23 cellular contexts compared by ENCODE assay signal in genomic region chr1:31614538-31615005, GRCh38. TPM values are rescaled to one million over a fixed set of nuclear protein-coding genes. Genes with fewer than 3 reads are reported as not detected.
DNase-seq lines count a peak whose midpoint lies in the region; FAIRE-seq and TF ChIP-seq lines count a peak whose summit lies in the region.
"Had no signal": no experiment of that assay in that cellular context is flagged by ENCODE, and none has a peak within 500 bp of the region (broad histone marks: within the 10 kb centered on the region; RNA-seq: fewer than 3 reads in every experiment).

No MANE protein-coding gene starts in this region.

- H2BK120ac ChIP-seq in H1 (replicated peaks; ENCODE audit: low read depth, low read length), result no peak overlapping the region

- peak overlapping the region; percentile 53; the same call in 1 of the 2 replicates for H2BK12ac ChIP-seq in H1 (ENCODE audit: low read depth, low read length)

- no peak overlapping the region for H2BK20ac ChIP-seq in H1 (ENCODE audit: low read length)

- H2BK15ac ChIP-seq in H1 (ENCODE audit: low read length), result no peak overlapping the region

- no peaks in the 10 kb centered on the region for H3K79me2 ChIP-seq in H1 (ENCODE audit: control insufficient read depth in 1 of 2, insufficient read depth in 2 of 2, low read length in 2 of 2)

- TF ChIP-seq EP300 in H1 (IDR thresholded peaks at IDR 0.05; ENCODE audit: borderline replicate concordance in 1 of 2, low read depth in 2 of 2, low read length in 2 of 2), result no peak

- TF ChIP-seq POLR2A in H1 (IDR thresholded peaks at IDR 0.05; ENCODE audit: control extremely low read depth in 1 of 2, low read depth in 2 of 2, low read length in 2 of 2), result no peak

- H4K91ac ChIP-seq in H1 (replicated peaks; ENCODE audit: insufficient read length, low read length), result no peak overlapping the region

- H3K36me3 ChIP-seq in H1 (ENCODE audit: control insufficient read depth in 2 of 4, insufficient read depth in 4 of 4, low read length in 3 of 4), result no peaks in the 10 kb centered on the region
- H3K36me3 ChIP-seq: Peyer's patch had no signal

- peaks cover 8% of the 10 kb centered on the region; the same call in 1 of the 2 replicates for H3K23me2 ChIP-seq in H1 (ENCODE audit: low read depth, low read length)

- TF ChIP-seq RAD21 in H1 (IDR thresholded peaks at IDR 0.05 in 1 of 2, conservative IDR thresholded peaks at IDR 0.05 in 1 of 2; ENCODE audit: low read depth in 2 of 2, low read length in 2 of 2), result no peak

- FAIRE-seq in H1 (lab: Jason Lieb, UNC), result no peak
- FAIRE-seq: D721Med, G401.6, HTR-8/SVneo had no signal

- H3K4me3 ChIP-seq in H1 (ENCODE audit: extremely low read depth in 1 of 4, insufficient read depth in 2 of 4, low read depth in 3 of 4, low read length in 4 of 4), result no peak overlapping the region
- H3K4me3 ChIP-seq: GM23248, Peyer's patch, SK-N-MC had no signal

- no peaks in the 10 kb centered on the region for H3K79me1 ChIP-seq in H1 (ENCODE audit: low read depth, low read length)

- no peak overlapping the region for H3K9ac ChIP-seq in H1 (replicated peaks in 1 of 4; ENCODE audit: extremely low read depth in 1 of 4, low read depth in 3 of 4, low read length in 3 of 4)
- H3K9ac ChIP-seq: GM23248 had no signal

- H2AK5ac ChIP-seq in H1 (ENCODE audit: low read depth, low read length), result no peak overlapping the region

- no peaks in the 10 kb centered on the region for H3K9me3 ChIP-seq in H1 (ENCODE audit: insufficient read depth in 2 of 2, low read depth in 1 of 2, low read length in 1 of 2)
- H3K9me3 ChIP-seq: Peyer's patch had no signal

- no peak overlapping the region for H3K18ac ChIP-seq in H1 (ENCODE audit: extremely low read depth, low read length)

- H3K23ac ChIP-seq in H1 (ENCODE audit: insufficient read length), result no peak overlapping the region

- TF ChIP-seq CTCF in H1 (IDR thresholded peaks at IDR 0.05; ENCODE audit: control extremely low read depth in 1 of 3, insufficient read depth in 1 of 3, low read depth in 1 of 3, low read length in 3 of 3), result no peak

- no peak overlapping the region for H3K56ac ChIP-seq in H1 (replicated peaks; ENCODE audit: insufficient read length, low read depth, low read length)

- CTCF ChIA-PET in H1 (lab: Charles Lee; ENCODE audit: partially characterized antibody), result interaction anchor here (0.8 to 2.2 kb wide), 4 partner anchors 9 to 79 kb away, joined by 3 to 7 read pairs (median 4); no protein-coding TSS in a partner anchor

- no peak overlapping the region for H3K4me2 ChIP-seq in H1 (ENCODE audit: insufficient read depth in 1 of 2, low read depth in 2 of 2, low read length in 2 of 2)

- no peak overlapping the region for H3K27ac ChIP-seq in H1 (ENCODE audit: low read depth, low read length)
- H3K27ac ChIP-seq: GM23248, HL-60, Peyer's patch, SK-N-MC had no signal

- no peak overlapping the region for H3K14ac ChIP-seq in H1 (ENCODE audit: insufficient read length)

- WGBS in H1 (ENCODE audit: extremely low coverage in 1 of 2, insufficient coverage in 1 of 2, insufficient read length in 1 of 2, insufficient replicate concordance in 2 of 2, low coverage in 1 of 2, low lambda C conversion rate in 2 of 2, missing lambda C conversion rate in 1 of 2), 2 experiments, result 85% methylated on average over 6 of the region's 6 CpGs; no CpG with 5 or more reads in 1 of the 2 experiments

- no peak overlapping the region for H3K4ac ChIP-seq in H1 (replicated peaks; ENCODE audit: insufficient read length, low read depth, low read length)

- peak overlapping the region; percentile 59; the same call in 1 of the 2 replicates for H4K8ac ChIP-seq in H1 (ENCODE audit: extremely low read depth, insufficient read depth, low read length)

- POLR2A ChIA-PET in H1 (lab: Charles Lee; ENCODE audit: partially characterized antibody), result interaction anchor here (1.0 to 1.7 kb wide), 2 partner anchors 14 to 30 kb away, joined by 4 to 6 read pairs; partner anchors contain the start of gene PEF1

- intact Hi-C loops in posterior vena cava (cut with DNase I), result loop anchor here in 1 of 2 donors (10.0 kb wide), 1 partner anchor 50 kb away; no protein-coding TSS in a partner anchor

- peaks cover 2 to 11% (median 7%) of the 10 kb centered on the region in 4 experiments; a peak in 5 of 7 replicates for H3K4me1 ChIP-seq in H1 (replicated peaks in 1 of 4; ENCODE audit: control insufficient read depth in 3 of 4, insufficient read depth in 4 of 4, low read length in 3 of 4)

- peak; percentile 53 for DNase-seq in activated CD8-positive, alpha-beta memory T cell treated with anti-CD3 and anti-CD28 coated beads for 24 hours
- no peak for DNase-seq in activated CD8-positive, alpha-beta memory T cell treated with anti-CD3 and anti-CD28 coated beads, Interleukin-2, amount 50 U/mL, for 48 hours
- DNase-seq in H1 (ENCODE audit: low read depth in 1 of 2, low spot score in 2 of 2) (no peak), posterior vena cava (ENCODE audit: low spot score) (peak; percentile 66), NK-92 (lab: John Stamatoyannopoulos, UW; ENCODE audit: unreplicated experiment) (no peak), NCI-H1417 (lab: John Stamatoyannopoulos, UW) (no peak), OCI-M1 (lab: John Stamatoyannopoulos, UW) (no peak), globus pallidus (ENCODE audit: low spot score) (no peak)
- DNase-seq: 8988T; CD8-positive, alpha-beta memory T cell; DMS79 treated with DMSO at 0.1 percent for 48 hours; GM23248; NCI-H1417 treated with DMSO at 0.1 percent for 48 hours; NCI-H2029; NCI-H524; Right ventricle myocardium superior had no signal

- H2BK5ac ChIP-seq in H1 (ENCODE audit: low read depth, low read length), result no peak overlapping the region

- peak overlapping the region; percentile 48; the same call in 1 of the 2 replicates for H2AFZ ChIP-seq in H1 (ENCODE audit: low read length)
- H2AFZ ChIP-seq: GM23248 had no signal

- H3K27me3 ChIP-seq in H1 (replicated peaks in 1 of 4; ENCODE audit: control insufficient read depth in 3 of 4, extremely low read depth in 1 of 4, insufficient read depth in 3 of 4, low read length in 3 of 4), result peaks cover 6 to 22% (median 16%) of the 10 kb centered on the region in 4 experiments
- H3K27me3 ChIP-seq: Peyer's patch had no signal

- no peak overlapping the region for H4K5ac ChIP-seq in H1 (ENCODE audit: insufficient read length, low read depth, low read length)

- no peaks in the 10 kb centered on the region for H4K20me1 ChIP-seq in H1 (replicated peaks in 1 of 2; ENCODE audit: control insufficient read depth in 1 of 2, insufficient read depth in 2 of 2, low read length in 2 of 2)

TF ChIP-seq in H1, 55 proteins besides CTCF, POLR2A, EP300 and RAD21:
- no peak for TF ChIP-seq TBP (IDR thresholded peaks at IDR 0.05; ENCODE audit: low read depth, low read length)
- TF ChIP-seq RBBP5 (IDR thresholded peaks at IDR 0.05; ENCODE audit: borderline replicate concordance, low read depth, low read length), result no peak

RNA-seq across cellular contexts. Expression of gene HCRTR1, which starts 2.9 kb away (rescaled TPM):
- 0.35 and 0.44 TPM in 2 replicates for total RNA-seq in H1 (2021; fragmentation: NEBNext Ultra II Directional; extraction: Animal tissue kit (Norgen Biotek cat#: 25700))
- 0.39 and 0.61 TPM in 2 replicates for polyA plus RNA-seq in H1 (2011; rRNA removed)
- 0.65 TPM for polyA plus RNA-seq in H1 (2011; cell fraction: cytosol; rRNA removed)
- 1.2 TPM for polyA plus RNA-seq in H1 (2011; cell fraction: nucleus; rRNA removed)
- polyA plus RNA-seq in H1 (2012, experiment 1 of 2), result 0.29 to 0.44 TPM (median 0.36 TPM) in 3 of 4 replicates, not detected in the other
- 0.21 TPM for polyA plus RNA-seq in H1 (2012, experiment 2 of 2)
- 0.22 TPM for polyA plus RNA-seq in H1 (2013, experiment 1 of 2)
- 0.33 TPM for polyA plus RNA-seq in H1 (2013, experiment 2 of 2)
- polyA minus RNA-seq in H1 (2011; rRNA and poly(A)+ RNA removed), result 0.32 and 0.35 TPM in 2 replicates
- not detected for polyA minus RNA-seq in H1 (2011; cell fraction: cytosol; rRNA and poly(A)+ RNA removed)
- not detected for polyA minus RNA-seq in H1 (2011; cell fraction: nucleus; rRNA and poly(A)+ RNA removed)
- total RNA-seq in posterior vena cava, result not detected
- total RNA-seq: CD8-positive, alpha-beta memory T cell; GM23248; Peyer's patch had no signal
- polyA plus RNA-seq: BJ; CD8-positive, alpha-beta memory T cell; GM23248 had no signal

RNA-seq across cellular contexts. Expression of gene PEF1, which starts 30.1 kb away (rescaled TPM):
- 35.2 and 38.8 TPM in 2 replicates for total RNA-seq in H1 (2021; fragmentation: NEBNext Ultra II Directional; extraction: Animal tissue kit (Norgen Biotek cat#: 25700))
- polyA plus RNA-seq in H1 (2011; rRNA removed), result 61.2 and 69.2 TPM in 2 replicates
- 51.1 TPM for polyA plus RNA-seq in H1 (2011; cell fraction: cytosol; rRNA removed)
- 50.9 TPM for polyA plus RNA-seq in H1 (2011; cell fraction: nucleus; rRNA removed)
- polyA plus RNA-seq in H1 (2012, experiment 1 of 2), result 32.7 to 43.6 TPM (median 41.6 TPM) in 4 replicates
- polyA plus RNA-seq in H1 (2012, experiment 2 of 2), result 65.6 TPM
- 30.8 TPM for polyA plus RNA-seq in H1 (2013, experiment 1 of 2)
- polyA plus RNA-seq in H1 (2013, experiment 2 of 2), result 31.1 TPM
- 63.3 and 65.6 TPM in 2 replicates for polyA minus RNA-seq in H1 (2011; rRNA and poly(A)+ RNA removed)
- 23.8 TPM for polyA minus RNA-seq in H1 (2011; cell fraction: cytosol; rRNA and poly(A)+ RNA removed)
- polyA minus RNA-seq in H1 (2011; cell fraction: nucleus; rRNA and poly(A)+ RNA removed), result 28.8 TPM
- 10 to 100 TPM; 55.5 to 62.8 TPM for total RNA-seq in posterior vena cava

RNA-seq across cellular contexts. Expression of gene TINAGL1, which starts 38.3 kb away (rescaled TPM):
- total RNA-seq in H1 (2021; fragmentation: NEBNext Ultra II Directional; extraction: Animal tissue kit (Norgen Biotek cat#: 25700)), result 9.7 and 11.2 TPM in 2 replicates
- polyA plus RNA-seq in H1 (2011; rRNA removed), result 21.7 and 24.2 TPM in 2 replicates
- polyA plus RNA-seq in H1 (2011; cell fraction: cytosol; rRNA removed), result 14.3 TPM
- polyA plus RNA-seq in H1 (2011; cell fraction: nucleus; rRNA removed), result 25.4 TPM
- 6.3 to 11.6 TPM (median 10.3 TPM) in 4 replicates for polyA plus RNA-seq in H1 (2012, experiment 1 of 2)
- 12.6 TPM for polyA plus RNA-seq in H1 (2012, experiment 2 of 2)
- 11.6 TPM for polyA plus RNA-seq in H1 (2013, experiment 1 of 2)
- polyA plus RNA-seq in H1 (2013, experiment 2 of 2), result 12.2 TPM
- 10.0 and 12.2 TPM in 2 replicates for polyA minus RNA-seq in H1 (2011; rRNA and poly(A)+ RNA removed)
- polyA minus RNA-seq in H1 (2011; cell fraction: cytosol; rRNA and poly(A)+ RNA removed), result 7.3 TPM
- 12.3 TPM for polyA minus RNA-seq in H1 (2011; cell fraction: nucleus; rRNA and poly(A)+ RNA removed)
- 100 to 1,000 TPM; 110 to 123 TPM for total RNA-seq in posterior vena cava
- total RNA-seq: CD8-positive, alpha-beta memory T cell had no signal
- polyA plus RNA-seq: CD8-positive, alpha-beta memory T cell had no signal

Comparison
In these comparisons a context has a peak if more than half of its experiments do, and no peak if none do; other contexts are left out.
1. DNase-seq: peak in activated CD8-positive, alpha-beta memory T cell treated with anti-CD3 and anti-CD28 coated beads for 24 hours (single experiment) and posterior vena cava (single experiment); none in activated CD8-positive, alpha-beta memory T cell treated with anti-CD3 and anti-CD28 coated beads, Interleukin-2, amount 50 U/mL, for 48 hours (single experiment), H1 (0 of 2), NK-92 (single experiment), NCI-H1417 (0 of 3), OCI-M1 (single experiment) and globus pallidus (single experiment).